Comparison of ENCODE assay signal across 12 cellular contexts in genomic region chr1:113046569-113046968, GRCh38.
DNase-seq lines count a peak whose midpoint lies in the region; ATAC-seq lines count a peak whose summit lies in the region.
"Had no signal": no experiment of that assay in that cellular context is flagged by ENCODE, and none has a peak within 500 bp of the region (broad histone marks: within the 10 kb centered on the region; RNA-seq: fewer than 3 reads in every experiment).

No MANE protein-coding gene starts in this region.

- H3K9me3 Mint-ChIP-seq in activated naive CD4-positive, alpha-beta T cell treated with anti-CD3 and anti-CD28 coated beads, Interleukin-2, amount 50 U/mL, for 24 hours: no peaks in the 10 kb centered on the region
- H3K9me3 Mint-ChIP-seq: memory B cell had no signal

- DNase-seq in activated naive CD4-positive, alpha-beta T cell treated with Interleukin-2 at 50 U/mL for 16 hours: no peak
- DNase-seq in SKM-1 (lab: John Stamatoyannopoulos, UW; ENCODE audit: unreplicated experiment) (peak; percentile 81), NCI-H1048 (lab: John Stamatoyannopoulos, UW) (no peak), NCI-H748 (lab: John Stamatoyannopoulos, UW; ENCODE audit: unreplicated experiment) (no peak)
- DNase-seq in central memory CD4-positive, alpha-beta T cell: peak; percentile 9
- DNase-seq: activated gamma-delta T cell treated with Interleukin-2 at 50 U/mL for 16 hours, cerebellar nuclear complex, WERI-Rb-1 had no signal

- H3K36me3 Mint-ChIP-seq in activated naive CD4-positive, alpha-beta T cell treated with anti-CD3 and anti-CD28 coated beads, Interleukin-2, amount 50 U/mL, for 24 hours: no peaks in the 10 kb centered on the region
- H3K36me3 Mint-ChIP-seq: memory B cell had no signal

- H3K27ac Mint-ChIP-seq in activated naive CD4-positive, alpha-beta T cell treated with anti-CD3 and anti-CD28 coated beads, Interleukin-2, amount 50 U/mL, for 24 hours: peak overlapping the region; percentile 11
- H3K27ac Mint-ChIP-seq: memory B cell had no signal

- peak overlapping the region; percentile 47 for H3K4me3 Mint-ChIP-seq in activated naive CD4-positive, alpha-beta T cell treated with anti-CD3 and anti-CD28 coated beads, Interleukin-2, amount 50 U/mL, for 24 hours
- H3K4me3 Mint-ChIP-seq: memory B cell had no signal

- peaks cover 36% of the 10 kb centered on the region for H3K4me1 Mint-ChIP-seq in activated naive CD4-positive, alpha-beta T cell treated with anti-CD3 and anti-CD28 coated beads, Interleukin-2, amount 50 U/mL, for 24 hours

- no peak for ATAC-seq in GM18873 (IDR thresholded peaks at IDR 0.05; ENCODE audit: low FRiP score, unreplicated experiment)
- no peak for ATAC-seq in HG03280 (IDR thresholded peaks at IDR 0.05; ENCODE audit: unreplicated experiment)

- peaks cover 5% of the 10 kb centered on the region for H3K27me3 Mint-ChIP-seq in activated naive CD4-positive, alpha-beta T cell treated with anti-CD3 and anti-CD28 coated beads, Interleukin-2, amount 50 U/mL, for 24 hours

Comparison
In these comparisons a context has a peak if more than half of its experiments do, and no peak if none do; other contexts are left out.
1. DNase-seq: peak in SKM-1 (single experiment) and central memory CD4-positive, alpha-beta T cell (single experiment); none in activated naive CD4-positive, alpha-beta T cell treated with Interleukin-2 at 50 U/mL for 16 hours (single experiment), NCI-H1048 (single experiment) and NCI-H748 (single experiment).